8 cellular contexts compared by ENCODE assay signal in the genomic region with DNA sequence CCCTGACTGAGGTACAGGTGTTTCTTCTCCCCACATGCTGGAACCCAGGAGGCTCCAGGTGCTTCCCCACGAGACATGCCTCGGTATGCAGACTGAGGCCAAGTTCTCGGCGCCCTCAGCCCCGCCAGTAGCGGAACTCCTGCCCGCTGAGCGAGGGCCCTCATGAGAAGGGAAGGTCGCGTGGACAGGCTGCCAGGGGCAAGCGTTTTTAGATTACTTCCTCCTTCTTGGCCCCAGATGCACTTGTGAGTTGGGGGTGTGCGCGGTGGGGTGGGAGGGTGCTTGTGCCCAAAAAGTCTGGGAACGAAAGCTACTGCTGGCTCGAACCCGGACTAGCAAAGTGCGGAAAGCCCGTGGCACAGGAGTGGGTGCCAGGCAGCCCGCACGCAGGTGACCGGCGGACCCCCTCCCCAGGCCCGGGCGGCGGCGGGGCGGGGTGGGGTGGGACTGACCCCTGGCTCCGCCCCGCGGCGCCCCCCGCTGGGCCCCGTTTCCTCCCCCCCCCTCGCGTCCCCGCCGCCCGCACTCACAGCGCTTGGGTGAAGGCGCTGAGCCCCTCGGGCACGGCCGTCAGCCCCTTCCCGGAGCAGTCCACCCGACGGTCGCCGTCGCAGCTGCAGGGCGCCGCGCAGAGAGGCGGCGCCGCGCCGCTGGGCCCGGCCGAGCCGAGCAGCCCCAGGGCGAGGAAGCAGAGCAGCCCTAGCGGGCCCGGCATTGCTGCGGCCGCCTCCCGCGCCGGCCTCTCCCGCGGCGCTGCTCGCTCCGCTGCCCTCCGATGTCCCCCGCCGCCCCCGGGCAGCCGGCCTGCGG. TPM values are rescaled to one million over a fixed set of nuclear protein-coding genes. Genes with fewer than 3 reads are reported as not detected.
DNase-seq lines count a peak whose midpoint lies in the region; ATAC-seq and TF ChIP-seq lines count a peak whose summit lies in the region.

No MANE protein-coding gene starts in this region.

- peak; percentile 70 for DNase-seq in SKM-1 treated with dmso at 0.1 percent for 144 hours (lab: John Stamatoyannopoulos, UW; ENCODE audit: unreplicated experiment)
- no peak for DNase-seq in SKM-1 (lab: John Stamatoyannopoulos, UW; ENCODE audit: unreplicated experiment)
- DNase-seq in NCI-H2171 treated with DMSO at 0.1 percent for 48 hours (lab: John Stamatoyannopoulos, UW) = peak; percentile 35
- peak; percentile 24 for DNase-seq in activated naive CD8-positive, alpha-beta T cell treated with anti-CD3 and anti-CD28 coated beads for 36 hours
- peak; percentile 30 to 70 (median 54) for DNase-seq in heart left ventricle
- no peak for DNase-seq in mesenteric fat pad (ENCODE audit: low spot score)

- H2AFZ ChIP-seq in parathyroid adenoma = peak overlapping the region; percentile 86

- H3K36me3 ChIP-seq in heart left ventricle (no peaks in the 10 kb centered on the region), parathyroid adenoma (ENCODE audit: control insufficient read depth, insufficient read depth, low read length) (no peaks in the 10 kb centered on the region)

- no peaks in the 10 kb centered on the region for H3K79me2 ChIP-seq in parathyroid adenoma

- intact Hi-C loops in heart left ventricle (cut with DNase I) = loop anchor here in 8 of 10 donors (2.0 to 10.0 kb wide), 6 partner anchors 35 to 107 kb away; partner anchors contain the start of genes CCDC34 (in 3 of the 8) and LIN7C (in 1 of the 8)

- no peak for TF ChIP-seq POLR2A in heart left ventricle (IDR thresholded peaks at IDR 0.05)

- peaks cover 0 to 40% (median 20%) of the 10 kb centered on the region in 12 donors for H3K4me1 ChIP-seq in heart left ventricle
- H3K4me1 ChIP-seq in parathyroid adenoma = no peaks in the 10 kb centered on the region

- H3K4me2 ChIP-seq in parathyroid adenoma (ENCODE audit: low read length) = peak overlapping the region; percentile 73

- TF ChIP-seq CTCF in heart left ventricle (IDR thresholded peaks at IDR 0.05) (no peak), parathyroid adenoma (IDR thresholded peaks at IDR 0.05) (no peak)

- 1 to 3% (median 1%) methylated on average over 19 to 79 of the region's 79 CpGs for WGBS in heart left ventricle, 4 donors

- no peaks in the 10 kb centered on the region for H3K36me3 Mint-ChIP-seq in activated naive CD8-positive, alpha-beta T cell treated with anti-CD3 and anti-CD28 coated beads for 36 hours

- H3K27me3 ChIP-seq in heart left ventricle (no peaks in the 10 kb centered on the region), parathyroid adenoma (ENCODE audit: control insufficient read depth, insufficient read depth, low read length) (no peaks in the 10 kb centered on the region)

- H3K9me3 Mint-ChIP-seq in activated naive CD8-positive, alpha-beta T cell treated with anti-CD3 and anti-CD28 coated beads for 36 hours = no peaks in the 10 kb centered on the region

- H3K27ac ChIP-seq in heart left ventricle (peak overlapping the region; percentile 69 to 93 (median 90)), parathyroid adenoma (no peak overlapping the region)

- H3K9ac ChIP-seq in parathyroid adenoma = no peak overlapping the region

- ATAC-seq in HG02610 (IDR thresholded peaks at IDR 0.05; ENCODE audit: unreplicated experiment) (peak; percentile 45), heart left ventricle (peak in 3 of 4 donors; percentile 14 to 61 (median 55))

- no peaks in the 10 kb centered on the region for H3K9me3 ChIP-seq in heart left ventricle
- no peaks in the 10 kb centered on the region for H3K9me3 ChIP-seq in parathyroid adenoma (ENCODE audit: control insufficient read depth, low read length)

- H3K4me3 ChIP-seq in heart left ventricle = peak overlapping the region; percentile 55 to 99 (median 79)
- H3K4me3 ChIP-seq in parathyroid adenoma (ENCODE audit: low read depth, low read length) = peak overlapping the region; percentile 70

- H3K4me3 Mint-ChIP-seq in activated naive CD8-positive, alpha-beta T cell treated with anti-CD3 and anti-CD28 coated beads for 36 hours = peak overlapping the region; percentile 74

- peaks cover 10% of the 10 kb centered on the region for H3K4me1 Mint-ChIP-seq in activated naive CD8-positive, alpha-beta T cell treated with anti-CD3 and anti-CD28 coated beads for 36 hours

- H3K27me3 Mint-ChIP-seq in activated naive CD8-positive, alpha-beta T cell treated with anti-CD3 and anti-CD28 coated beads for 36 hours = peaks cover 44% of the 10 kb centered on the region

- H3K27ac Mint-ChIP-seq in activated naive CD8-positive, alpha-beta T cell treated with anti-CD3 and anti-CD28 coated beads for 36 hours = no peak overlapping the region

RNA-seq across cellular contexts. Expression of gene LGR4, which starts 0.8 kb away (rescaled TPM):
- total RNA-seq in activated naive CD8-positive, alpha-beta T cell treated with anti-CD3 and anti-CD28 coated beads for 36 hours = under 1 TPM; 0.06 to 0.08 TPM
- 10 to 100 TPM; 15.5 to 39.1 (median 28.8) TPM for total RNA-seq in heart left ventricle
- polyA plus RNA-seq in heart left ventricle = 10 to 100 TPM in 1 of 2 donors, 1 to 10 TPM in 1; 7.4 to 12.3 TPM
- 50.6 TPM for total RNA-seq in mesenteric fat pad

RNA-seq across cellular contexts. Expression of gene LIN7C, which starts 34.8 kb away (rescaled TPM):
- total RNA-seq in activated naive CD8-positive, alpha-beta T cell treated with anti-CD3 and anti-CD28 coated beads for 36 hours = 10 to 100 TPM; 29.1 to 30.6 TPM
- total RNA-seq in heart left ventricle (10 to 100 TPM; 13.2 to 24.1 (median 16.6) TPM), mesenteric fat pad (26.8 TPM)
- polyA plus RNA-seq in heart left ventricle = 1 to 10 TPM; 5.0 to 5.6 TPM

Comparison
In these comparisons a context has a peak if more than half of its experiments do, and no peak if none do; other contexts are left out.
1. DNase-seq: peak in SKM-1 treated with dmso at 0.1 percent for 144 hours (single experiment), NCI-H2171 treated with DMSO at 0.1 percent for 48 hours (single experiment), activated naive CD8-positive, alpha-beta T cell treated with anti-CD3 and anti-CD28 coated beads for 36 hours (single experiment) and heart left ventricle (5 of 5); none in SKM-1 (single experiment) and mesenteric fat pad (single experiment).
2. RNA of gene LGR4, which starts 0.8 kb away (total RNA-seq): 50.6 TPM in mesenteric fat pad (single experiment) and 15.5 to 39.1 TPM in heart left ventricle; 0.06 to 0.08 TPM in activated naive CD8-positive, alpha-beta T cell treated with anti-CD3 and anti-CD28 coated beads for 36 hours; every median in the first group is over 10 times any median in the second.